In the genomic region with DNA sequence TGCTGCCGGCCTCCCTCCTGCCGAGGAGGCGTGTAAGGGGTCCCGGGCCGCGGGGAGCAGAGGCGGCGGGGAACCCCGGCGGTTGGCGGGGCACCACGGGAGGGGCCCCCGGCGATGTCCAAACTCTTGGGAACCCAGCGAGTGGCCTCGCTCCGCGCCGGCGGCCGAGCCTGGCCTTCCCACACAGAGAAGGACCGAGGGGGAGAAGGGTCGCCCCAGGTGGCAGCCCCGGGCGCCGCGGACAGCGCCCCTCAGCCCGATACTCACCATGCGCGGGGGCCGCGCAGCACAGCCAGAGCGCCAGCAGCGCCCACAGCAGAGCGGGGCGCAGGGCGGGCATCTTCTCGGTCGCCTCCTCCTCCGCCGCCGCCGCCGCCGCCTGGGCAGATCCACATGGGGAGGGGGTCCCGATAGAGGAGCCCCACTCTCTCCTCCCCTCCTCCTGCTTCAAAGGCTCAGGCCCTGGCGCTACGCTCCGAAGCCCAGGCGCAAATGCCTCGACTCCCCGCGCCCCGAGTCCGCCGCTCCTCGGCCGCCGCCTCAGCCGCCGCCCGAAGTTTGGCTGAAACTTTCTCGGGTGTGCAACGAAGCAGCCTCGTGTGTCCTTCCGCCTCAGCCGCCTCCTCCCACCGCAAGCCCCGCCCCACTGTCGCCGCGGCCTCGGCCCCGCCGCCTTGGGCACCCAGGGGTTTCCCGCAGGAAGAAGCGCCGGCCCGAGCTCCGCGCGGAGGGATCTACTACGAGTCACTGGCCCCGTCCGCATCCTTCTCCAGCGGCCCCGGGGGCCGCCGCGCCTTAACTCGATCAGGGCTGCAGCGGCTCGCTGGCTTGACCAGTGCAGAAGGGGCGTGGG, we compare ENCODE assay signal across 8 cellular contexts. TPM values are rescaled to one million over a fixed set of nuclear protein-coding genes. Genes with fewer than 3 reads are reported as not detected.
DNase-seq lines count a peak whose midpoint lies in the region; ATAC-seq and TF ChIP-seq lines count a peak whose summit lies in the region.
"Not testable (repeated sequence)": the region's sequence is repeated elsewhere in the genome, so short reads cannot be mapped to it uniquely, and the experiment has no call there.

Gene NOTCH2, minus strand, starts transcription at position 596 of the 853 bp plus-strand sequence. Its CDS starts 256 bp downstream, at position 340.

- in situ Hi-C loops in brain microvascular endothelial cell (cut with HindIII; ENCODE audit: low pct_ligation_motif_present, low sequenced_read_pairs), result not testable (repeated sequence)

- not testable (repeated sequence) for H3K27me3 Mint-ChIP-seq in Caco-2 (ENCODE audit: insufficient read depth, unreplicated experiment)

- POLR2A ChIA-PET in Caco-2 (lab: Charles Lee), result not testable (repeated sequence)

- H3K27ac ChIP-seq in brain microvascular endothelial cell, result peak within 1 kb of the TSS; percentile 90

- H3K4me1 ChIP-seq in Caco-2, result not testable (repeated sequence)

- BruUV-seq in Caco-2 (replicated peaks; lab: Mats Ljungman, UMichigan), result not testable (repeated sequence)

- not testable (repeated sequence) for H3K9me3 ChIP-seq in Caco-2

- intact Hi-C loops in Caco-2 (cut with micrococcal nuclease; ENCODE audit: unreplicated experiment); left ventricle myocardium superior (cut with micrococcal nuclease): not testable (repeated sequence)

- CTCF ChIA-PET in Caco-2 (lab: Charles Lee), result not testable (repeated sequence)

- peak; percentile 51 for ATAC-seq in HG03280 (IDR thresholded peaks at IDR 0.05; ENCODE audit: unreplicated experiment)
- peak; percentile 80 for ATAC-seq in left ventricle myocardium superior

- H3K4me3 Mint-ChIP-seq in Caco-2 (ENCODE audit: unreplicated experiment), result peak within 1 kb of the TSS; percentile 31

- not testable (repeated sequence) for TF ChIP-seq CTCF in Caco-2 (IDR thresholded peaks at IDR 0.05; ENCODE audit: insufficient read depth in 1 of 2, low read depth in 1 of 2, low read length in 1 of 2, severe bottlenecking in 1 of 2, unreplicated experiment in 1 of 2); brain microvascular endothelial cell (IDR thresholded peaks at IDR 0.05; ENCODE audit: low read depth, low read length, missing control alignments)

- not testable (repeated sequence) for H3K27ac Mint-ChIP-seq in Caco-2 (ENCODE audit: unreplicated experiment)

- not testable (repeated sequence) for H3K36me3 ChIP-seq in Caco-2 (ENCODE audit: control insufficient read depth, insufficient read depth, low read length); brain microvascular endothelial cell (replicated peaks)

- H3K4me1 Mint-ChIP-seq in Caco-2 (ENCODE audit: low read depth, unreplicated experiment), result not testable (repeated sequence)

- peak; percentile 73 to 80 for DNase-seq in Caco-2
- DNase-seq in OCI-M1 (lab: John Stamatoyannopoulos, UW), result peak; percentile 80
- DNase-seq in activated CD4-positive, alpha-beta T cell treated with anti-CD3 and anti-CD28 coated beads, Interleukin-2, amount 50 U/mL, for 4 hours, result peak; percentile 57 to 58
- DNase-seq in brain microvascular endothelial cell, result peak; percentile 72
- DNase-seq in left ventricle myocardium superior, result peak; percentile 77
- peak; percentile 3 for DNase-seq in occipital lobe (lab: John Stamatoyannopoulos, UW)
- DNase-seq in stimulated activated CD8-positive, alpha-beta memory T cell treated with anti-CD3 and anti-CD28 coated beads, Interleukin-4, amount 100 ng/mL, for 48 hours, result peak; percentile 74

- H3K4me3 ChIP-seq in Caco-2 (ENCODE audit: low read depth, low read length) (peak within 1 kb of the TSS; percentile 38), brain microvascular endothelial cell (ENCODE audit: low read depth, low read length) (peak within 1 kb of the TSS; percentile 56)

- H3K27me3 ChIP-seq in Caco-2 (replicated peaks; ENCODE audit: control insufficient read depth, insufficient read depth, low read length); brain microvascular endothelial cell (replicated peaks): not testable (repeated sequence)

- not testable (repeated sequence) for H3K9me3 Mint-ChIP-seq in Caco-2 (ENCODE audit: unreplicated experiment)

- not testable (repeated sequence) for H3K36me3 Mint-ChIP-seq in Caco-2 (ENCODE audit: insufficient read depth, unreplicated experiment)

RNA-seq across cellular contexts. Expression of gene NOTCH2, which starts in this region (rescaled TPM):
- total RNA-seq in Caco-2 (2022), result 41.1 and 45.2 TPM in 2 replicates
- 15.6 TPM for total RNA-seq in left ventricle myocardium superior
- total RNA-seq in occipital lobe, result 30.3 TPM

Comparison
In these comparisons a context has a peak if more than half of its experiments do, and no peak if none do; other contexts are left out.
1. Peak in every context shown above with its lines: DNase-seq, ATAC-seq, H3K4me3 ChIP-seq and H3K27ac ChIP-seq.
2. DNase-seq: peak in every context shown above with its lines; median percentile 80 in OCI-M1; 77 in left ventricle myocardium superior; 76 in Caco-2; 74 in stimulated activated CD8-positive, alpha-beta memory T cell treated with anti-CD3 and anti-CD28 coated beads, Interleukin-4, amount 100 ng/mL, for 48 hours; 72 in brain microvascular endothelial cell; 58 in activated CD4-positive, alpha-beta T cell treated with anti-CD3 and anti-CD28 coated beads, Interleukin-2, amount 50 U/mL, for 4 hours; 3 in occipital lobe.